1 cellular context compared by ENCODE assay signal in genomic region chr10:5243521-5243987, GRCh38.
TF ChIP-seq lines count a peak whose summit lies in the region.

No MANE protein-coding gene starts in this region.

TF ChIP-seq in HepG2, 621 proteins besides CTCF, POLR2A, EP300 and RAD21 (continued from another document and continues in another):
- TF ChIP-seq ZBTB25 (CRISPR knock-in tag; IDR thresholded peaks at IDR 0.05) = peak; percentile 68; the same call in 1 of the 2 replicates
- TF ChIP-seq RNF219 (CRISPR knock-in tag; IDR thresholded peaks at IDR 0.05) = no peak
- no peak for TF ChIP-seq MTERF4 (CRISPR knock-in tag; IDR thresholded peaks at IDR 0.05)
- no peak for TF ChIP-seq ATRX (CRISPR knock-in tag; IDR thresholded peaks at IDR 0.05; ENCODE audit: borderline replicate concordance)
- TF ChIP-seq TCF7L2 (IDR thresholded peaks at IDR 0.05; ENCODE audit: low read depth, low read length) = no peak
- TF ChIP-seq MED13 (CRISPR knock-in tag; IDR thresholded peaks at IDR 0.05) = peak; percentile 79; the same call in 1 of the 2 replicates
- peak; percentile 64 for TF ChIP-seq DRAP1 (CRISPR knock-in tag; IDR thresholded peaks at IDR 0.05)
- no peak for TF ChIP-seq GRHL1 (CRISPR knock-in tag; conservative IDR thresholded peaks at IDR 0.05)
- TF ChIP-seq TOPORS (CRISPR knock-in tag; IDR thresholded peaks at IDR 0.05) = no peak
- TF ChIP-seq ZNF354B (CRISPR knock-in tag; IDR thresholded peaks at IDR 0.05) = no peak
- TF ChIP-seq BCL6 (CRISPR knock-in tag; IDR thresholded peaks at IDR 0.05) = peak; percentile 86
- peak; percentile 83 for TF ChIP-seq TEF (CRISPR knock-in tag; IDR thresholded peaks at IDR 0.05)
- no peak for TF ChIP-seq ZFYVE20 (CRISPR knock-in tag; IDR thresholded peaks at IDR 0.05; ENCODE audit: borderline replicate concordance, low read depth)
- peak; percentile 83 for TF ChIP-seq TARDBP (CRISPR knock-in tag; IDR thresholded peaks at IDR 0.05)
- TF ChIP-seq FOXP1 (IDR thresholded peaks at IDR 0.05) = no peak
- peak; percentile 91 for TF ChIP-seq FOXP1 (CRISPR knock-in tag; IDR thresholded peaks at IDR 0.05)
- no peak for TF ChIP-seq ZNF251 (CRISPR knock-in tag; IDR thresholded peaks at IDR 0.05)
- no peak for TF ChIP-seq RAD51 (IDR thresholded peaks at IDR 0.05; ENCODE audit: borderline replicate concordance)
- TF ChIP-seq ZNF556 (CRISPR knock-in tag; IDR thresholded peaks at IDR 0.05; ENCODE audit: borderline replicate concordance) = peak; percentile 89; the same call in 1 of the 2 replicates
- no peak for TF ChIP-seq ZNF335 (CRISPR knock-in tag; IDR thresholded peaks at IDR 0.05)
- TF ChIP-seq ZNF672 (CRISPR knock-in tag; IDR thresholded peaks at IDR 0.05) = no peak
- no peak for TF ChIP-seq JUN (CRISPR knock-in tag; IDR thresholded peaks at IDR 0.05)
- TF ChIP-seq CCDC6 (CRISPR knock-in tag; IDR thresholded peaks at IDR 0.05) = peak; percentile 74; the same call in 1 of the 2 replicates
- no peak for TF ChIP-seq ZNF569 (CRISPR knock-in tag; IDR thresholded peaks at IDR 0.05; ENCODE audit: borderline replicate concordance)
- TF ChIP-seq ZFP1 (CRISPR knock-in tag; IDR thresholded peaks at IDR 0.05) = peak; percentile 82; the same call in 1 of the 2 replicates
- peak; percentile 62; the same call in 1 of the 2 replicates for TF ChIP-seq RXRA (CRISPR knock-in tag; IDR thresholded peaks at IDR 0.05)
- TF ChIP-seq ZIK1 (CRISPR knock-in tag; IDR thresholded peaks at IDR 0.05; ENCODE audit: borderline replicate concordance, low read depth) = no peak
- no peak for TF ChIP-seq ZNF615 (CRISPR knock-in tag; IDR thresholded peaks at IDR 0.05; ENCODE audit: borderline replicate concordance)
- peak; percentile 77 for TF ChIP-seq NR2F2 (IDR thresholded peaks at IDR 0.05; ENCODE audit: borderline replicate concordance, low read depth)
- no peak for TF ChIP-seq AGO2 (optimal IDR thresholded peaks at IDR 0.05; ENCODE audit: low read depth, low read length)
- TF ChIP-seq HOXA7 (CRISPR knock-in tag; IDR thresholded peaks at IDR 0.05) = no peak
- peak; percentile 64; the same call in 1 of the 2 replicates for TF ChIP-seq CEBPB (IDR thresholded peaks at IDR 0.05; ENCODE audit: borderline replicate concordance, low read depth, low read length)
- no peak for TF ChIP-seq MAFF (IDR thresholded peaks at IDR 0.05; ENCODE audit: low read depth, low read length)
- peak; percentile 100 for TF ChIP-seq HOMEZ (CRISPR knock-in tag; IDR thresholded peaks at IDR 0.05; ENCODE audit: low read depth)
- peak; percentile 83; the same call in 1 of the 2 replicates for TF ChIP-seq ZNF12 (CRISPR knock-in tag; IDR thresholded peaks at IDR 0.05)
- TF ChIP-seq PHF8 (CRISPR knock-in tag; IDR thresholded peaks at IDR 0.05) = no peak
- no peak for TF ChIP-seq ZNF362 (CRISPR knock-in tag; IDR thresholded peaks at IDR 0.05; ENCODE audit: borderline replicate concordance)
- no peak for TF ChIP-seq ZBTB39 (CRISPR knock-in tag; IDR thresholded peaks at IDR 0.05)
- peak; percentile 98 for TF ChIP-seq ZMYM2 (CRISPR knock-in tag; IDR thresholded peaks at IDR 0.05)
- no peak for TF ChIP-seq STAT5B (CRISPR knock-in tag; IDR thresholded peaks at IDR 0.05)
- TF ChIP-seq TBL1XR1 (IDR thresholded peaks at IDR 0.05; ENCODE audit: borderline replicate concordance, low read length, partially characterized antibody) = peak; percentile 92
- TF ChIP-seq ZNF777 (CRISPR knock-in tag; IDR thresholded peaks at IDR 0.05) = no peak
- peak; percentile 55; the same call in 1 of the 2 replicates for TF ChIP-seq STAT6 (CRISPR knock-in tag; IDR thresholded peaks at IDR 0.05; ENCODE audit: borderline replicate concordance)
- no peak for TF ChIP-seq PRDM4 (CRISPR knock-in tag; IDR thresholded peaks at IDR 0.05; ENCODE audit: borderline replicate concordance)
- TF ChIP-seq ZBTB21 (CRISPR knock-in tag; IDR thresholded peaks at IDR 0.05) = peak; percentile 31; the same call in 1 of the 2 replicates
- no peak for TF ChIP-seq IRF1 (CRISPR knock-in tag; IDR thresholded peaks at IDR 0.05; ENCODE audit: low read depth)
- no peak for TF ChIP-seq NFATC3 (CRISPR knock-in tag; IDR thresholded peaks at IDR 0.05)
- TF ChIP-seq KDM3A (CRISPR knock-in tag; IDR thresholded peaks at IDR 0.05; ENCODE audit: low read depth) = no peak
- no peak for TF ChIP-seq TP53 (CRISPR knock-in tag; conservative IDR thresholded peaks at IDR 0.05)
